In genomic region chr7:104794154-104794553, GRCh38 we compare ENCODE assay signal across 24 cellular contexts.
"Had no signal": no experiment of that assay in that cellular context is flagged by ENCODE, and none has a peak within 500 bp of the region (broad histone marks: within the 10 kb centered on the region; RNA-seq: fewer than 3 reads in every experiment).

No MANE protein-coding gene starts in this region.

- H3K4me1 ChIP-seq: prostate gland, sigmoid colon, suprapubic skin had no signal

- ATAC-seq: activated CD4-positive, alpha-beta T cell treated with anti-CD3 and anti-CD28 coated beads for 36 hours; activated naive CD4-positive, alpha-beta T cell treated with anti-CD3 and anti-CD28 coated beads, Interleukin-2, amount 50 U/mL, for 72 hours; activated T-cell treated with anti-CD3 and anti-CD28 coated beads, Interleukin-2, amount 50 U/mL, for 72 hours; effector memory CD8-positive, alpha-beta T cell; esophagus mucosa; left cardiac atrium; left ventricle myocardium superior; naive thymus-derived CD4-positive, alpha-beta T cell; stimulated activated naive B cell treated with anti-CD40 and anti-IgM and Interleukin-4, amounts not matched to agents 10 μg/mL and 1 μg/mL and 100 μg/mL, for 72 hours had no signal

- H3K27ac ChIP-seq: cardiac muscle cell, coronary artery, ovary, prostate gland, sigmoid colon, stomach, suprapubic skin, tibial nerve had no signal

- H3K4me3 ChIP-seq: cardiac muscle cell, coronary artery, ovary, prostate gland, sigmoid colon, smooth muscle cell, stomach, suprapubic skin, tibial nerve had no signal

- H3K4me2 ChIP-seq: smooth muscle cell had no signal

- DNase-seq: activated CD4-positive, alpha-beta T cell treated with anti-CD3 and anti-CD28 coated beads for 36 hours; activated CD4-positive, CD25-positive, alpha-beta regulatory T cell; activated naive CD4-positive, alpha-beta T cell; activated T-cell treated with anti-CD3 and anti-CD28 coated beads for 4 hours; activated T-cell treated with anti-CD3 and anti-CD28 coated beads, Interleukin-2, amount 50 U/mL, for 72 hours; effector memory CD8-positive, alpha-beta T cell; left cardiac atrium; left ventricle myocardium superior; naive thymus-derived CD4-positive, alpha-beta T cell; ovary; sigmoid colon; stimulated activated CD4-positive, alpha-beta T cell treated with anti-CD3 and anti-CD28 coated beads, Interleukin-1b, Interleukin-23, amount 100 ng/mL, for 48 hours; stimulated activated CD4-positive, alpha-beta T cell treated with anti-CD3 and anti-CD28 coated beads, Interleukin-4, amount 100 ng/mL, for 4 hours; stimulated activated CD8-positive, alpha-beta memory T cell treated with anti-CD3 and anti-CD28 coated beads, Interleukin-4, amount 100 ng/mL, for 48 hours; stimulated activated naive B cell treated with anti-CD40 and anti-IgM and Interleukin-4, amounts not matched to agents 10 μg/mL and 1 μg/mL and 100 μg/mL, for 72 hours; stomach had no signal

- H3K27me3 ChIP-seq: cardiac muscle cell, ovary, sigmoid colon, stomach, suprapubic skin, tibial nerve had no signal

- H3K36me3 ChIP-seq: cardiac muscle cell, ovary, prostate gland, sigmoid colon, stomach, suprapubic skin, tibial nerve had no signal

- H3K9me3 ChIP-seq: ovary, prostate gland, sigmoid colon, stomach, suprapubic skin, tibial nerve had no signal
